In the genomic region with DNA sequence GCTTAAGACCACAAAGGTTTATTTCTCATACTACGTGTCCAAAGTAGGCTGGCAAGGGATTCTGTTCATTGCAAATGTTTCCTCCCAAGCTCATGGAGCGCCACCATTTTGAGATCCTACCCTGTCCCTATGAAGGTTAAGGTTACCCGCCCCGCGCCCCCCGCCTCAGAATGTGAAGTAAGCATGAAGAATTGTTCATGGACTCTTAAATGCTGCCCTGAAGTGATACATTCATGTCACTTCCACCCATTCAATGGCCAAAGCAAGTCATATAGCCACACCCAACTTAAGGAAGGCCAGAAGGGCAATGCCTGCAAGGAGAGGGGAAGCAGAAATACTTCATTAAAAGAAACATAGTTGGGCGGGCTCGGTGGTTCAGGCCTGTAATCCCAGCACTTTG, we compare ENCODE assay signal across 9 cellular contexts. TPM values are rescaled to one million over a fixed set of nuclear protein-coding genes. Genes with fewer than 3 reads are reported as not detected.
DNase-seq lines count a peak whose midpoint lies in the region; ATAC-seq and TF ChIP-seq lines count a peak whose summit lies in the region.
"Had no signal": no experiment of that assay in that cellular context is flagged by ENCODE, and none has a peak within 500 bp of the region (broad histone marks: within the 10 kb centered on the region; RNA-seq: fewer than 3 reads in every experiment).

No MANE protein-coding gene starts in this region.

- H3K4me3 Mint-ChIP-seq in brain = peak overlapping the region in 3 of 5 experiments; percentile 24 to 93 (median 93)

- ATAC-seq in left ventricle myocardium superior (no peak), GM21367 (IDR thresholded peaks at IDR 0.05; ENCODE audit: unreplicated experiment) (no peak)

- H3K27ac ChIP-seq in right atrium auricular region = peak overlapping the region; percentile 99
- H3K27ac ChIP-seq in muscle layer of duodenum (ENCODE audit: low read length) = peak overlapping the region; percentile 92
- peak overlapping the region; percentile 99 for H3K27ac ChIP-seq in vagina

- no peaks in the 10 kb centered on the region for H3K36me3 Mint-ChIP-seq in brain

- H3K27me3 Mint-ChIP-seq in brain = no peaks in the 10 kb centered on the region

- H3K4me3 ChIP-seq in right atrium auricular region (no peak overlapping the region), muscle layer of duodenum (ENCODE audit: low read depth in 1 of 2, low read length in 2 of 2) (peak overlapping the region in 1 of 2 donors; percentile 73), vagina (no peak overlapping the region)
- H3K4me3 ChIP-seq: mucosa of descending colon had no signal

- no peak for TF ChIP-seq POLR2A in vagina (IDR thresholded peaks at IDR 0.05)

- no peaks in the 10 kb centered on the region for H3K36me3 ChIP-seq in right atrium auricular region
- no peaks in the 10 kb centered on the region for H3K36me3 ChIP-seq in muscle layer of duodenum (ENCODE audit: control insufficient read depth in 1 of 2, insufficient read depth in 2 of 2, low read length in 2 of 2)
- no peaks in the 10 kb centered on the region for H3K36me3 ChIP-seq in vagina

- peaks cover 0 to 45% of the 10 kb centered on the region in 2 donors for H3K4me1 ChIP-seq in right atrium auricular region
- H3K4me1 ChIP-seq in muscle layer of duodenum (ENCODE audit: control insufficient read depth in 1 of 2, insufficient read depth in 2 of 2, low read length in 2 of 2) = peaks cover 14 to 38% of the 10 kb centered on the region in 2 donors
- H3K4me1 ChIP-seq in vagina = peaks cover 45% of the 10 kb centered on the region

- DNase-seq in right atrium auricular region (ENCODE audit: low spot score) (no peak), left ventricle myocardium superior (no peak), vagina (ENCODE audit: extremely low spot score in 2 of 2) (no peak), islet precursor cell (no peak), glomerular visceral epithelial cell (ENCODE audit: extremely low spot score) (no peak)

- no peaks in the 10 kb centered on the region for H3K9me3 ChIP-seq in right atrium auricular region
- H3K9me3 ChIP-seq in muscle layer of duodenum (ENCODE audit: control insufficient read depth in 1 of 2, low read length in 2 of 2) = no peaks in the 10 kb centered on the region
- H3K9me3 ChIP-seq in vagina = no peaks in the 10 kb centered on the region
- H3K9me3 ChIP-seq: mucosa of descending colon had no signal

- H3K27me3 ChIP-seq in right atrium auricular region = no peaks in the 10 kb centered on the region
- no peaks in the 10 kb centered on the region for H3K27me3 ChIP-seq in muscle layer of duodenum (ENCODE audit: low read depth, low read length)
- no peaks in the 10 kb centered on the region for H3K27me3 ChIP-seq in vagina

- H3K4me1 Mint-ChIP-seq in brain = peaks cover 85% of the 10 kb centered on the region

- intact Hi-C loops in left ventricle myocardium superior (cut with micrococcal nuclease) (no loop called here), vagina (cut with DNase I) (no loop called here)

- TF ChIP-seq CTCF in right atrium auricular region (IDR thresholded peaks at IDR 0.05) (no peak), brain (conservative IDR thresholded peaks at IDR 0.05) (no peak), vagina (IDR thresholded peaks at IDR 0.05) (no peak)

- H3K9me3 Mint-ChIP-seq in brain = no peaks in the 10 kb centered on the region

- peak overlapping the region in 2 of 5 experiments; percentile 98 to 99 for H3K27ac Mint-ChIP-seq in brain

RNA-seq across cellular contexts. Expression of gene TMEM253, which starts 4.2 kb away (rescaled TPM):
- total RNA-seq in right atrium auricular region (not detected), left ventricle myocardium superior (0.20 TPM), vagina (not detected)
- polyA plus RNA-seq in brain (ENCODE audit: insufficient read depth, low read depth, low replicate concordance) = 0.29 TPM

RNA-seq across cellular contexts. Expression of gene ZNF219, which starts 6.6 kb away (rescaled TPM):
- 10 to 100 TPM; 49.7 to 66.6 TPM for total RNA-seq in right atrium auricular region
- 57.0 TPM for total RNA-seq in left ventricle myocardium superior
- 49.4 TPM for polyA plus RNA-seq in brain (ENCODE audit: insufficient read depth, low read depth, low replicate concordance)
- 69.2 TPM for total RNA-seq in vagina

RNA-seq across cellular contexts. Expression of gene ARHGEF40, which starts 35.0 kb away (rescaled TPM):
- total RNA-seq in right atrium auricular region (10 to 100 TPM; 14.3 to 16.0 TPM), left ventricle myocardium superior (23.1 TPM), vagina (36.3 TPM)
- 21.3 TPM for polyA plus RNA-seq in brain (ENCODE audit: insufficient read depth, low read depth, low replicate concordance)

RNA-seq across cellular contexts. Expression of gene RNASE8, which starts 47.5 kb away (rescaled TPM):
- total RNA-seq in right atrium auricular region (not detected), left ventricle myocardium superior (not detected), vagina (not detected)
- polyA plus RNA-seq in brain (ENCODE audit: insufficient read depth, low read depth, low replicate concordance) = not detected
- total RNA-seq: mucosa of descending colon had no signal

RNA-seq across cellular contexts. Expression of gene OR5AU1, which starts 50.8 kb away (rescaled TPM):
- not detected for total RNA-seq in right atrium auricular region
- not detected for total RNA-seq in left ventricle myocardium superior
- not detected for polyA plus RNA-seq in brain (ENCODE audit: insufficient read depth, low read depth, low replicate concordance)
- not detected for total RNA-seq in vagina
- total RNA-seq: mucosa of descending colon had no signal
